ENCODE assay signal across 17 cellular contexts in the genomic region with DNA sequence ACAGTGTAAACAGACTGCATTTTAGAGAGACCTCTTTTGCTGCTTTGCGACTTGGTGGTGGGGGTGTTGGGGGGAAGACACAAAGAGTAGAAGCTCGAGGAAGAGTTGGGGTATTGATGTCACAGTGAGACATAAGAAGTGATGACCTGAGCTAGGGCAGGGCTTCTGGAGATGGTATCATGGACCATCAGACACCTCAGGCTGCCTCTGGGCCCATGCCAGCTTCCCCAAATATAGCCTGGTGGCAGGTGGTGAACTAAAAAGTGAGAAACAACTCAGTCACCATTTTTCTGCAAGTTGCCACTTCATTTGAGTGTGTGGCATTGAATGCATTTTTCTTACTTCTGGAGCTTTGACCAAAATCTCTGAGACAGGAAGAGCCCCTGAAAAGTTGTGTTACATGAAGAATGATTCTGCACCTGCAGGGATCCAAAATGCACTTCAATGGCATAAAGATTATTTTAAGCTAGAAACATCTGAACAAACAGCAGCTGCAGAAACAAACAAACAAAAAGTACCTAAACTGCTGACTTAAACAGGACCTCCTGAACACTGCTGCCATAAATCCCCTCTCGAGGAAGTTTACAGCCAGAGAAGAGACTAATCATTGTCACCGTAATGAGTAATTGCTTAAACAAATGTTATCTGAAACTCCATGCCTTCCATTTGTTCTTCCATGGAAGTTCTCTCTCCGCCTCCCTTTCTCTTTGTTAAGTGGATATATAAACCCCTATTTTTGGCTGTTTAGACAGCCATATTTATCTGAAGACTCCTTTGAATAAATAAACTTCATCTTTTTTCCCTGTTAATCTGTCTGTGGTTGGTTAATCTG. TPM values are rescaled to one million over a fixed set of nuclear protein-coding genes. Genes with fewer than 3 reads are reported as not detected.
DNase-seq lines count a peak whose midpoint lies in the region; ATAC-seq and TF ChIP-seq lines count a peak whose summit lies in the region.
"Had no signal": no experiment of that assay in that cellular context is flagged by ENCODE, and none has a peak within 500 bp of the region (broad histone marks: within the 10 kb centered on the region; RNA-seq: fewer than 3 reads in every experiment).

No MANE protein-coding gene starts in this region.

- 69 to 70% methylated on average over 5 of the region's 5 CpGs for WGBS in heart right ventricle, 2 donors

- H3K27me3 ChIP-seq in heart right ventricle (no peaks in the 10 kb centered on the region), ascending aorta (no peaks in the 10 kb centered on the region)
- H3K27me3 ChIP-seq: Peyer's patch had no signal

- H3K4me3 Mint-ChIP-seq in activated T-helper 17 cell treated with anti-CD3 and anti-CD28 coated beads, Interleukin-2, amount 50 U/mL, for 72 hours: no peak overlapping the region
- no peak overlapping the region for H3K4me3 Mint-ChIP-seq in nephron
- H3K4me3 Mint-ChIP-seq: activated naive CD8-positive, alpha-beta T cell; brain; CD4-positive, alpha-beta memory T cell; dendritic cell treated with granulocyte-macrophage colony-stimulating factor and Interleukin-4, amounts not matched to agents 40 ng/mL and 50 ng/mL, for 4 days; mesothelial cell of epicardium had no signal

- H3K27me3 Mint-ChIP-seq in activated T-helper 17 cell treated with anti-CD3 and anti-CD28 coated beads, Interleukin-2, amount 50 U/mL, for 72 hours: peaks cover 12% of the 10 kb centered on the region
- peaks cover 5% of the 10 kb centered on the region for H3K27me3 Mint-ChIP-seq in nephron (ENCODE audit: low read depth)
- H3K27me3 Mint-ChIP-seq: activated naive CD8-positive, alpha-beta T cell had no signal

- H3K9me3 Mint-ChIP-seq in activated T-helper 17 cell treated with anti-CD3 and anti-CD28 coated beads, Interleukin-2, amount 50 U/mL, for 72 hours: no peaks in the 10 kb centered on the region
- H3K9me3 Mint-ChIP-seq in nephron: peaks cover 6% of the 10 kb centered on the region
- H3K9me3 Mint-ChIP-seq: dendritic cell treated with granulocyte-macrophage colony-stimulating factor and Interleukin-4, amounts not matched to agents 40 ng/mL and 50 ng/mL, for 4 days had no signal

- H3K4me1 ChIP-seq in heart right ventricle (peaks cover 0 to 20% (median 9%) of the 10 kb centered on the region in 9 donors), ascending aorta (no peaks in the 10 kb centered on the region)

- no peaks in the 10 kb centered on the region for H3K4me1 Mint-ChIP-seq in activated T-helper 17 cell treated with anti-CD3 and anti-CD28 coated beads, Interleukin-2, amount 50 U/mL, for 72 hours
- peaks cover 28% of the 10 kb centered on the region for H3K4me1 Mint-ChIP-seq in nephron

- H3K36me3 ChIP-seq in heart right ventricle: no peaks in the 10 kb centered on the region
- no peaks in the 10 kb centered on the region for H3K36me3 ChIP-seq in ascending aorta
- H3K36me3 ChIP-seq: Peyer's patch had no signal

- H3K4me3 ChIP-seq in heart right ventricle (no peak overlapping the region), ascending aorta (no peak overlapping the region)
- H3K4me3 ChIP-seq: Peyer's patch had no signal

- H3K27ac ChIP-seq in heart right ventricle (peak overlapping the region in 6 of 10 donors; percentile 1 to 50 (median 34)), ascending aorta (no peak overlapping the region)
- H3K27ac ChIP-seq: Peyer's patch had no signal

- no peak for DNase-seq in heart right ventricle
- no peak for DNase-seq in Right ventricle myocardium inferior (ENCODE audit: missing footprints)
- no peak for DNase-seq in COLO668 (lab: John Stamatoyannopoulos, UW; ENCODE audit: unreplicated experiment)
- DNase-seq in ascending aorta (ENCODE audit: low spot score in 2 of 2): no peak
- DNase-seq: glutamatergic neuron, NCI-H146 had no signal

- no peak for TF ChIP-seq CTCF in heart right ventricle (IDR thresholded peaks at IDR 0.05)
- no peak for TF ChIP-seq CTCF in nephron (IDR thresholded peaks at IDR 0.05; ENCODE audit: unreplicated experiment in 3 of 3)
- no peak for TF ChIP-seq CTCF in ascending aorta (IDR thresholded peaks at IDR 0.05)

- peaks cover 0 to 6% (median 0%) of the 10 kb centered on the region in 11 donors for H3K9me3 ChIP-seq in heart right ventricle
- no peaks in the 10 kb centered on the region for H3K9me3 ChIP-seq in ascending aorta
- H3K9me3 ChIP-seq: Peyer's patch had no signal

- no peaks in the 10 kb centered on the region for H3K36me3 Mint-ChIP-seq in activated T-helper 17 cell treated with anti-CD3 and anti-CD28 coated beads, Interleukin-2, amount 50 U/mL, for 72 hours (ENCODE audit: low read depth)
- no peaks in the 10 kb centered on the region for H3K36me3 Mint-ChIP-seq in nephron (ENCODE audit: low read depth)
- H3K36me3 Mint-ChIP-seq: activated naive CD8-positive, alpha-beta T cell; brain; CD4-positive, alpha-beta memory T cell; mesothelial cell of epicardium had no signal

- ATAC-seq in heart right ventricle: no peak
- ATAC-seq in Right ventricle myocardium inferior: no peak
- ATAC-seq in activated T-helper 17 cell treated with anti-CD3 and anti-CD28 coated beads, Interleukin-2, amount 50 U/mL, for 72 hours (replicated peaks): no peak
- ATAC-seq in HG02884 (IDR thresholded peaks at IDR 0.05; ENCODE audit: unreplicated experiment): no peak
- no peak for ATAC-seq in HG02571 (IDR thresholded peaks at IDR 0.05; ENCODE audit: unreplicated experiment)

- intact Hi-C loops in heart right ventricle (cut with DNase I) (loop anchor here (1.0 to 5.0 kb wide), 6 partner anchors 79 to 85 kb away; no protein-coding TSS in a partner anchor), Right ventricle myocardium inferior (cut with DNase I) (loop anchor here (1.0 to 5.0 kb wide), 2 partner anchors 55 to 81 kb away; no protein-coding TSS in a partner anchor), ascending aorta (cut with DNase I) (loop anchor here (2.0 kb wide), 1 partner anchor 81 kb away; no protein-coding TSS in a partner anchor)

- peak overlapping the region; percentile 3 for H3K27ac Mint-ChIP-seq in activated T-helper 17 cell treated with anti-CD3 and anti-CD28 coated beads, Interleukin-2, amount 50 U/mL, for 72 hours
- H3K27ac Mint-ChIP-seq in nephron: peak overlapping the region; percentile 41 to 84 (median 59)
- H3K27ac Mint-ChIP-seq: activated naive CD8-positive, alpha-beta T cell; CD4-positive, alpha-beta memory T cell; dendritic cell treated with granulocyte-macrophage colony-stimulating factor and Interleukin-4, amounts not matched to agents 40 ng/mL and 50 ng/mL, for 4 days; mesothelial cell of epicardium had no signal

RNA-seq across cellular contexts. Expression of gene XIRP1, which starts 15.2 kb away (rescaled TPM):
- 1,000 to 10,000 TPM in 2 of 10 donors, 100 to 1,000 TPM in 8; 277 to 1,691 (median 608) TPM for total RNA-seq in heart right ventricle
- polyA plus RNA-seq in heart right ventricle: 100 to 1,000 TPM; 404 to 586 TPM
- total RNA-seq in Right ventricle myocardium inferior: 317 TPM
- total RNA-seq in activated T-helper 17 cell treated with anti-CD3 and anti-CD28 coated beads, Interleukin-2, amount 50 U/mL, for 72 hours: 10 to 100 TPM in 1 of 2 donors, under 1 TPM in 1; 0.99 to 17.2 TPM
- not detected for total RNA-seq in ascending aorta
- total RNA-seq: CD4-positive, alpha-beta memory T cell; esophagus mucosa; mesothelial cell of epicardium had no signal

RNA-seq across cellular contexts. Expression of gene CSRNP1, which starts 54.2 kb away (rescaled TPM):
- total RNA-seq in heart right ventricle (10 to 100 TPM in 9 of 10 donors, 1 to 10 TPM in 1; 7.4 to 46.3 (median 17.7) TPM), Right ventricle myocardium inferior (12.9 TPM), ascending aorta (176 TPM)
- polyA plus RNA-seq in heart right ventricle: 10 to 100 TPM; 14.1 to 28.1 TPM
- 100 to 1,000 TPM in 1 of 2 donors, 10 to 100 TPM in 1; 42.9 to 145 TPM for total RNA-seq in activated T-helper 17 cell treated with anti-CD3 and anti-CD28 coated beads, Interleukin-2, amount 50 U/mL, for 72 hours

Comparison
In these comparisons a context has a peak if more than half of its experiments do, and no peak if none do; other contexts are left out.
1. H3K27ac ChIP-seq: peak in heart right ventricle (6 of 10); none in ascending aorta (0 of 2).
2. RNA of gene XIRP1, which starts 15.2 kb away (total RNA-seq): 277 to 1,691 TPM in heart right ventricle and 317 TPM in Right ventricle myocardium inferior (single experiment); 0.99 to 17.2 TPM in activated T-helper 17 cell treated with anti-CD3 and anti-CD28 coated beads, Interleukin-2, amount 50 U/mL, for 72 hours and not detected in ascending aorta (single experiment); every median in the first group is over 10 times any median in the second.